ENCODE assay signal across 8 cellular contexts in the genomic region with DNA sequence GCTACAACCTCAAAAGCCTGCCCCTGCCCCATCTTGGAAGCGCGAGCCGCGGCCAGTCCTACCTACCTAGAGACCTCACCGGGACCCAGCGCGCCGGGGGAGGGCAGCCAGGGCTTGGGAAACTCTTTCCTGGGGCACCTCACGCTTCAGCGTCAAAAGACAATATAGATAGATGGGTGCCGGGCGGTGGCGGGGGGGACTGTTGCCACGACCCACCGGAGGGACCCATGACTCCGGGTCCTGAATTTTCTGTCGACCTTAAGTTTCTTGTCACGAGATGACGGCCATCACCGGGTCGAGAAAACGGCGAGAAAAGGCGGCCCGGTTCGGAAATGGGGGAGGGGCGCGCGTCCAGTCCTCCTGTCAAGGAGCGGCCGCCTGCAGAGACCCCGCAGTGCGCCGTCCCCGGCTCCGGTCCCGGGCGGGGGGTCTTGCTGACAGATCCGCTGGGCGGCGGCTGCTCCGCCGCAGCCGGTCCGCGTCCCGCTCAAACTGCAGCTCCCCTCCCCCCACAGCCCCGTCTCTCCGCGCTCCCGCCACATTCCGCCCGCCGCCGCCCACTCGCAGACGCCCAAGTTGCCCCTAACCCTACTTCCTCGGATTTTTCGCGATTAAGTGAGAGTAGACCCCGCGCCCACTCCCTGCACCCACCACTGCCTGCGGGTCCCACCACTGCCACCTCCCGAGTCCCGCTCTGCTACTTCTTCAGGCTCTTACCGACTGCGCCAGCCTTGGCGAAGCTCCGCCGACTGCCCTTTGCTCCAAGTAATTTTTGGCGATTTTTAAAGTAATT.
A peak's percentile ranks its signal among the peaks of the same experiment; 100 is the strongest.
DNase-seq lines count a peak whose midpoint lies in the region; ATAC-seq and TF ChIP-seq lines count a peak whose summit lies in the region.

No MANE protein-coding gene starts in this region.

- H3K4me1 ChIP-seq in Peyer's patch (peaks cover 0 to 20% (median 0%) of the 10 kb centered on the region in 4 donors), rectal smooth muscle tissue (ENCODE audit: control insufficient read depth, insufficient read depth, low read length) (peaks cover 8% of the 10 kb centered on the region)

- peaks cover 18% of the 10 kb centered on the region for H3K27me3 Mint-ChIP-seq in activated naive CD4-positive, alpha-beta T cell treated with anti-CD3 and anti-CD28 coated beads for 36 hours (ENCODE audit: low read depth)

- CTCF ChIA-PET in activated naive CD4-positive, alpha-beta T cell treated with anti-CD3 and anti-CD28 coated beads for 36 hours (lab: Charles Lee): interaction anchor here (0.6 to 1.6 kb wide), 8 partner anchors 44 to 720 kb away, joined by 3 to 15 read pairs (median 3); partner anchors contain the start of genes SPRYD7 and TRIM13

- no peaks in the 10 kb centered on the region for H3K9me3 Mint-ChIP-seq in activated naive CD4-positive, alpha-beta T cell treated with anti-CD3 and anti-CD28 coated beads for 36 hours

- no peaks in the 10 kb centered on the region for H3K9me3 ChIP-seq in Peyer's patch

- H3K27ac ChIP-seq in Peyer's patch (peak overlapping the region; percentile 82 to 96 (median 93)), rectal smooth muscle tissue (ENCODE audit: low read depth, low read length) (peak overlapping the region; percentile 68)

- H3K27me3 ChIP-seq in Peyer's patch (no peaks in the 10 kb centered on the region), rectal smooth muscle tissue (ENCODE audit: control insufficient read depth, insufficient read depth, low read length) (no peaks in the 10 kb centered on the region)

- peak in 3 of 6 experiments; percentile 10 to 34 (median 19) for TF ChIP-seq CTCF in Peyer's patch (IDR thresholded peaks at IDR 0.05)

- H3K9ac ChIP-seq in rectal smooth muscle tissue (ENCODE audit: low read length): peak overlapping the region; percentile 57

- ATAC-seq in HG02981 (IDR thresholded peaks at IDR 0.05; ENCODE audit: unreplicated experiment) (peak; percentile 6), left cardiac atrium (peak; percentile 28 to 44), GM18517 (IDR thresholded peaks at IDR 0.05; ENCODE audit: unreplicated experiment) (no peak)

- intact Hi-C loops in activated naive CD4-positive, alpha-beta T cell treated with anti-CD3 and anti-CD28 coated beads for 36 hours (cut with micrococcal nuclease): loop anchor here (2.0 to 5.0 kb wide), 2 partner anchors 584 to 989 kb away; partner anchors contain the start of gene PHF11
- intact Hi-C loops in left cardiac atrium (cut with DNase I): loop anchor here (5.0 to 10.0 kb wide), 4 partner anchors 84 to 831 kb away; partner anchors contain the start of gene TRIM13 (in 2 of the 2)

- peak overlapping the region; percentile 100 for H3K27ac Mint-ChIP-seq in activated naive CD4-positive, alpha-beta T cell treated with anti-CD3 and anti-CD28 coated beads for 36 hours

- DNase-seq in NCI-H1092 (lab: John Stamatoyannopoulos, UW): peak; percentile 15
- no peak for DNase-seq in NCI-H1092 treated with DMSO at 0.1 percent for 48 hours (lab: John Stamatoyannopoulos, UW)
- peak; percentile 61 to 82 (median 80) for DNase-seq in Peyer's patch
- peak; percentile 67 for DNase-seq in activated naive CD4-positive, alpha-beta T cell treated with anti-CD3 and anti-CD28 coated beads for 36 hours
- peak; percentile 48 for DNase-seq in left cardiac atrium

- no peaks in the 10 kb centered on the region for H3K36me3 ChIP-seq in Peyer's patch
- H3K36me3 ChIP-seq in rectal smooth muscle tissue (ENCODE audit: control insufficient read depth, insufficient read depth, low read length): no peaks in the 10 kb centered on the region

- H3K4me3 ChIP-seq in Peyer's patch (peak overlapping the region; percentile 81 to 93 (median 83)), rectal smooth muscle tissue (ENCODE audit: low read length) (peak overlapping the region; percentile 94)

- no peak for TF ChIP-seq POLR2A in Peyer's patch (IDR thresholded peaks at IDR 0.05)

- H3K4me3 Mint-ChIP-seq in activated naive CD4-positive, alpha-beta T cell treated with anti-CD3 and anti-CD28 coated beads for 36 hours: peak overlapping the region; percentile 100

- H3K4me1 Mint-ChIP-seq in activated naive CD4-positive, alpha-beta T cell treated with anti-CD3 and anti-CD28 coated beads for 36 hours (ENCODE audit: low read depth): peaks cover 27% of the 10 kb centered on the region

- H3K36me3 Mint-ChIP-seq in activated naive CD4-positive, alpha-beta T cell treated with anti-CD3 and anti-CD28 coated beads for 36 hours (ENCODE audit: low read depth): peaks cover 33% of the 10 kb centered on the region
